Comparison of ENCODE assay signal across 8 cellular contexts in genomic region chr1:67429528-67430357, GRCh38. TPM values are rescaled to one million over a fixed set of nuclear protein-coding genes. Genes with fewer than 3 reads are reported as not detected.
DNase-seq lines count a peak whose midpoint lies in the region; ATAC-seq and TF ChIP-seq lines count a peak whose summit lies in the region.

No MANE protein-coding gene starts in this region.

- H3K9me3 ChIP-seq in gastroesophageal sphincter (no peaks in the 10 kb centered on the region), upper lobe of left lung (no peaks in the 10 kb centered on the region)

- TF ChIP-seq EP300 in gastroesophageal sphincter (IDR thresholded peaks at IDR 0.05), result no peak
- TF ChIP-seq EP300 in upper lobe of left lung (IDR thresholded peaks at IDR 0.05), result no peak

- DNase-seq in COR-L47 (lab: John Stamatoyannopoulos, UW), result peak; percentile 17
- DNase-seq in NAMALWA (ENCODE audit: low spot score), result peak; percentile 41
- peak; percentile 58 to 61 for DNase-seq in activated T-cell treated with anti-CD3 and anti-CD28 coated beads, Interleukin-2, amount 50 U/mL, for 48 hours
- DNase-seq in omental fat pad (ENCODE audit: low spot score), result no peak
- DNase-seq in upper lobe of left lung, result peak; percentile 24 to 80
- DNase-seq in NCI-H187 (lab: John Stamatoyannopoulos, UW), result no peak

- H3K27me3 ChIP-seq in gastroesophageal sphincter, result no peaks in the 10 kb centered on the region
- no peaks in the 10 kb centered on the region for H3K27me3 ChIP-seq in upper lobe of left lung

- peak overlapping the region; percentile 77 for H3K4me3 ChIP-seq in gastroesophageal sphincter
- peak overlapping the region; percentile 37 to 85 (median 76) for H3K4me3 ChIP-seq in upper lobe of left lung

- peak in 1 of 2 donors; percentile 34 for TF ChIP-seq POLR2A in gastroesophageal sphincter (IDR thresholded peaks at IDR 0.05)
- TF ChIP-seq POLR2A in upper lobe of left lung (IDR thresholded peaks at IDR 0.05), result peak in 1 of 4 donors; percentile 39

- H3K27ac ChIP-seq in gastroesophageal sphincter, result peak overlapping the region; percentile 60 to 93 (median 92)
- peak overlapping the region; percentile 90 to 92 (median 91) for H3K27ac ChIP-seq in upper lobe of left lung

- 0% methylated on average over 6 to 17 of the region's 69 CpGs for WGBS in gastroesophageal sphincter (ENCODE audit: low coverage in 1 of 2), 2 donors
- WGBS in upper lobe of left lung, 2 donors, result 0% methylated on average over 37 to 68 of the region's 69 CpGs

- H3K36me3 ChIP-seq in gastroesophageal sphincter (peaks cover 0 to 14% of the 10 kb centered on the region in 2 donors), upper lobe of left lung (peaks cover 5 to 14% (median 11%) of the 10 kb centered on the region in 4 donors)

- H3K4me1 ChIP-seq in gastroesophageal sphincter, result peaks cover 0 to 63% (median 9%) of the 10 kb centered on the region in 3 donors
- H3K4me1 ChIP-seq in upper lobe of left lung, result peaks cover 23 to 43% (median 24%) of the 10 kb centered on the region in 4 donors

- peak; percentile 1 for ATAC-seq in GM21737 (IDR thresholded peaks at IDR 0.05; ENCODE audit: unreplicated experiment)
- ATAC-seq in gastroesophageal sphincter, result peak; percentile 13
- ATAC-seq in omental fat pad (ENCODE audit: low FRiP score), result peak; percentile 11
- peak; percentile 34 to 65 for ATAC-seq in upper lobe of left lung (ENCODE audit: low FRiP score in 2 of 2)

- TF ChIP-seq CTCF in gastroesophageal sphincter (IDR thresholded peaks at IDR 0.05) (no peak), omental fat pad (IDR thresholded peaks at IDR 0.05) (no peak), upper lobe of left lung (IDR thresholded peaks at IDR 0.05) (peak in 1 of 6 experiments; percentile 13)

RNA-seq across cellular contexts. Expression of gene SERBP1, which starts 0.5 kb away (rescaled TPM):
- total RNA-seq in gastroesophageal sphincter (100 to 1,000 TPM; 254 to 263 (median 258) TPM), omental fat pad (100 to 1,000 TPM; 199 to 340 (median 217) TPM), upper lobe of left lung (100 to 1,000 TPM in 5 of 6 donors, 10 to 100 TPM in 1; 93.2 to 199 (median 138) TPM)

Comparison
In these comparisons a context has a peak if more than half of its experiments do, and no peak if none do; other contexts are left out.
1. DNase-seq: peak in COR-L47 (single experiment), NAMALWA (single experiment), activated T-cell treated with anti-CD3 and anti-CD28 coated beads, Interleukin-2, amount 50 U/mL, for 48 hours (2 of 2) and upper lobe of left lung (2 of 2); none in omental fat pad (single experiment) and NCI-H187 (0 of 2).
2. Peak in every context shown above with its lines, with median percentiles within 50 percentile points of each other: ATAC-seq.